ENCODE assay signal across 24 cellular contexts in the genomic region with DNA sequence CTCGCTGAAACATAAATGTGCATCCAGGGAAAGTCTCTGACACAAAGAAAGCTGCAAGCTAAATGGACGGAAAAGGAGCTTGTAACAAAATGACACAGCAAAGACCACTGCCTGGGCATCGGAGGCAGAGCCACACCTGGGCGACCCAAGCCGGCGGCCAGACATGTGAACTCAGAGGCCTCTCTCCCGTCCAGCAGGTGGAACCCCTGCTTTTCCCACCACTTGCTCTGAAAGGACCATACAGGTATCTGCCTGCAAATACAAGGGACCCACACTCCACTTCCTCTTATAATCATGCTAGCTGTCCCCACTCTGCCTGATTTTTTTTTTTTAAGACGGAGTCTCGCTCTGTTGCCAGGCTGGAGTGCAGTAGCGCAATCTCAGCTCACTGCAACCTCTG.
DNase-seq lines count a peak whose midpoint lies in the region; ATAC-seq and TF ChIP-seq lines count a peak whose summit lies in the region.
"Had no signal": no experiment of that assay in that cellular context is flagged by ENCODE, and none has a peak within 500 bp of the region (broad histone marks: within the 10 kb centered on the region; RNA-seq: fewer than 3 reads in every experiment).

No MANE protein-coding gene starts in this region.

- peaks cover 2% of the 10 kb centered on the region for H3K36me3 Mint-ChIP-seq in memory B cell
- H3K36me3 Mint-ChIP-seq: IgD-negative memory B cell, T-cell had no signal

- in situ Hi-C loops in brain microvascular endothelial cell (cut with HindIII; ENCODE audit: low pct_ligation_motif_present, low sequenced_read_pairs), result no loop called here

- H3K4me3 ChIP-seq in GM12865 (ENCODE audit: low read depth, low read length) (no peak overlapping the region), HEK293 (ENCODE audit: low read depth, low read length) (no peak overlapping the region), brain microvascular endothelial cell (ENCODE audit: low read depth, low read length) (no peak overlapping the region)
- H3K4me3 ChIP-seq: lung, upper lobe of left lung had no signal

- H3K27ac ChIP-seq in HEK293 (ENCODE audit: extremely low read depth, low read depth, low read length) (no peak overlapping the region), brain microvascular endothelial cell (no peak overlapping the region)
- H3K27ac ChIP-seq: upper lobe of left lung had no signal

- peak; percentile 23 for TF ChIP-seq CTCF in GM12865 (IDR thresholded peaks at IDR 0.05; ENCODE audit: insufficient read depth, low read depth, low read length, missing control alignments)
- TF ChIP-seq CTCF in HEK293 (tag by site-specific recombination; IDR thresholded peaks at IDR 0.05), result no peak; the same call in 1 of the 2 replicates
- peak; percentile 2 for TF ChIP-seq CTCF in brain microvascular endothelial cell (IDR thresholded peaks at IDR 0.05; ENCODE audit: low read depth, low read length, missing control alignments)

- H3K36me3 ChIP-seq in HEK293 (ENCODE audit: control insufficient read depth in 2 of 2, insufficient read depth in 1 of 2, low read length in 2 of 2), result no peaks in the 10 kb centered on the region
- no peaks in the 10 kb centered on the region for H3K36me3 ChIP-seq in brain microvascular endothelial cell (replicated peaks)
- H3K36me3 ChIP-seq: upper lobe of left lung had no signal

- CTCF ChIA-PET in HEK293 (lab: Yijun Ruan, JAX), result no interaction called here

- H3K27ac Mint-ChIP-seq in memory B cell, result no peak overlapping the region
- H3K27ac Mint-ChIP-seq: IgD-negative memory B cell; stimulated activated naive CD8-positive, alpha-beta T cell treated with anti-CD3 and anti-CD28 coated beads, Interleukin-15, Interleukin-2, amounts not matched to agents 100 ng/mL and 50 ng/mL, for 24 hours; T-cell had no signal

- peaks cover 7% of the 10 kb centered on the region for H3K27me3 ChIP-seq in brain microvascular endothelial cell (replicated peaks)
- H3K27me3 ChIP-seq: upper lobe of left lung had no signal

- no peaks in the 10 kb centered on the region for H3K4me1 ChIP-seq in HEK293 (ENCODE audit: control insufficient read depth, insufficient read depth, low read length)

- no peaks in the 10 kb centered on the region for H3K9me3 ChIP-seq in HEK293 (ENCODE audit: control insufficient read depth, insufficient read depth, low read depth, low read length)
- H3K9me3 ChIP-seq: upper lobe of left lung had no signal

- no peaks in the 10 kb centered on the region for H3K4me1 Mint-ChIP-seq in memory B cell
- H3K4me1 Mint-ChIP-seq: central memory CD8-positive, alpha-beta T cell; T-cell had no signal

- ATAC-seq in memory B cell (ENCODE audit: low read depth) (peak; percentile 31), GM19452 (IDR thresholded peaks at IDR 0.05; ENCODE audit: unreplicated experiment) (no peak)
- ATAC-seq: sciatic nerve, T-cell had no signal

- no peak overlapping the region for H3K4me3 Mint-ChIP-seq in memory B cell
- H3K4me3 Mint-ChIP-seq: central memory CD8-positive, alpha-beta T cell; IgD-negative memory B cell; stimulated activated naive CD8-positive, alpha-beta T cell treated with anti-CD3 and anti-CD28 coated beads, Interleukin-15, Interleukin-2, amounts not matched to agents 100 ng/mL and 50 ng/mL, for 24 hours; T-cell had no signal

- DNase-seq in GM12865 (ENCODE audit: low read depth) (peak; percentile 35), brain microvascular endothelial cell (no peak), memory B cell (ENCODE audit: low spot score in 2 of 2) (no peak), NCI-H510A (lab: John Stamatoyannopoulos, UW) (no peak), putamen (ENCODE audit: low spot score) (no peak), Kasumi-1 (lab: John Stamatoyannopoulos, UW) (no peak)
- DNase-seq: activated naive CD4-positive, alpha-beta T cell treated with Interleukin-2 at 50 U/mL for 16 hours; activated T-cell treated with anti-CD3 and anti-CD28 coated beads for 4 hours; AML-193; anterior cingulate cortex; Calu3; NCI-H187 treated with DMSO at 0.1 percent for 48 hours; NCI-H226; occipital lobe; stimulated activated CD4-positive, alpha-beta T cell treated with anti-CD3 and anti-CD28 coated beads, Interleukin-1b, Interleukin-23, amount 100 ng/mL, for 48 hours; T-cell; upper lobe of left lung had no signal

- H3K27me3 Mint-ChIP-seq in memory B cell, result peaks cover 21% of the 10 kb centered on the region

- H3K9me3 Mint-ChIP-seq in memory B cell, result no peaks in the 10 kb centered on the region
- H3K9me3 Mint-ChIP-seq: central memory CD8-positive, alpha-beta T cell; IgD-negative memory B cell; stimulated activated naive CD8-positive, alpha-beta T cell treated with anti-CD3 and anti-CD28 coated beads, Interleukin-15, Interleukin-2, amounts not matched to agents 100 ng/mL and 50 ng/mL, for 24 hours; T-cell had no signal

- POLR2A ChIA-PET in HEK293 (lab: Yijun Ruan, JAX), result no interaction called here

TF ChIP-seq in HEK293, 187 proteins besides CTCF, POLR2A, EP300 and RAD21:
- TF ChIP-seq HOXA7 (CRISPR knock-in tag; IDR thresholded peaks at IDR 0.05; ENCODE audit: borderline replicate concordance), result no peak
- no peak for TF ChIP-seq ZBTB1 (tag by site-specific recombination; IDR thresholded peaks at IDR 0.05)
- 0 out of 2 replicates have a peak, but pooled peaks have one; percentile 22 for TF ChIP-seq ZNF335 (tag by site-specific recombination; conservative IDR thresholded peaks at IDR 0.05)
- TF ChIP-seq PRDM6 (tag by site-specific recombination; IDR thresholded peaks at IDR 0.05), result no peak
- no peak for TF ChIP-seq MYNN (tag by site-specific recombination; IDR thresholded peaks at IDR 0.05; ENCODE audit: borderline replicate concordance)
